ENCODE assay signal across 24 cellular contexts in genomic region chr6:89797317-89797716, GRCh38. TPM values are rescaled to one million over a fixed set of nuclear protein-coding genes. Genes with fewer than 3 reads are reported as not detected.
DNase-seq lines count a peak whose midpoint lies in the region; ATAC-seq, FAIRE-seq and TF ChIP-seq lines count a peak whose summit lies in the region.
"Had no signal": no experiment of that assay in that cellular context is flagged by ENCODE, and none has a peak within 500 bp of the region (broad histone marks: within the 10 kb centered on the region; RNA-seq: fewer than 3 reads in every experiment).

No MANE protein-coding gene starts in this region.

- no peak overlapping the region for H3K27ac ChIP-seq in astrocyte (ENCODE audit: low read depth, low read length)
- H3K27ac ChIP-seq: colonic mucosa, neural progenitor cell, right atrium auricular region had no signal

- H3K36me3 Mint-ChIP-seq in astrocyte (ENCODE audit: low read depth, unreplicated experiment) = peaks cover 8% of the 10 kb centered on the region
- peaks cover 60% of the 10 kb centered on the region for H3K36me3 Mint-ChIP-seq in activated naive CD8-positive, alpha-beta T cell treated with anti-CD3 and anti-CD28 coated beads, Interleukin-2, amount 50 U/mL, for 24 hours (ENCODE audit: low read depth)

- H3K4me1 ChIP-seq in astrocyte (ENCODE audit: insufficient read depth, low read length) = peaks cover 8% of the 10 kb centered on the region
- H3K4me1 ChIP-seq: BE2C, colonic mucosa, neural progenitor cell, right atrium auricular region had no signal

- peak; percentile 27 for DNase-seq in AG10803 (ENCODE audit: low read depth)
- peak; percentile 7 for DNase-seq in HCEC 1CT
- peak; percentile 94 for DNase-seq in astrocyte (ENCODE audit: low read depth)
- DNase-seq in iris pigment epithelial cell (ENCODE audit: low read depth) = peak; percentile 96
- DNase-seq in GM12891 (ENCODE audit: insufficient read length, low spot score) = no peak
- no peak for DNase-seq in NCI-H2196 (lab: John Stamatoyannopoulos, UW; ENCODE audit: unreplicated experiment)
- DNase-seq in activated naive CD8-positive, alpha-beta T cell treated with anti-CD3 and anti-CD28 coated beads, Interleukin-2, amount 50 U/mL, for 24 hours = no peak
- DNase-seq: activated CD8-positive, alpha-beta T cell treated with anti-CD3 and anti-CD28 coated beads for 36 hours; amniotic stem cell; BE2C; colonic mucosa; GF-D8; kidney; MV-4-11; NCI-H1930; NCI-H524 treated with DMSO at 0.1 percent for 48 hours; stimulated activated CD4-positive, alpha-beta T cell treated with anti-CD3 and anti-CD28 coated beads, Interleukin-2, amount 100 ng/mL, for 48 hours had no signal

- peak overlapping the region; percentile 46 for H3K4me2 ChIP-seq in astrocyte (ENCODE audit: low read length)
- H3K4me2 ChIP-seq: neural progenitor cell had no signal

- H2AFZ ChIP-seq in astrocyte (ENCODE audit: low read depth, low read length) = no peak overlapping the region
- H2AFZ ChIP-seq: neural progenitor cell had no signal

- H3K79me2 ChIP-seq in astrocyte (ENCODE audit: insufficient read depth, low read length) = no peaks in the 10 kb centered on the region

- H3K4me1 Mint-ChIP-seq in astrocyte (ENCODE audit: low read depth, unreplicated experiment) = peaks cover 4% of the 10 kb centered on the region
- peaks cover 35% of the 10 kb centered on the region for H3K4me1 Mint-ChIP-seq in activated naive CD8-positive, alpha-beta T cell treated with anti-CD3 and anti-CD28 coated beads, Interleukin-2, amount 50 U/mL, for 24 hours
- H3K4me1 Mint-ChIP-seq: mesothelial cell of epicardium, neural progenitor cell had no signal

- no peak for TF ChIP-seq POLR2A in GM12891 (IDR thresholded peaks at IDR 0.05; ENCODE audit: low read depth, low read length)

- FAIRE-seq in astrocyte (lab: Jason Lieb, UNC) (no peak), GM12891 (lab: Jason Lieb, UNC) (no peak)
- FAIRE-seq: endothelial cell of umbilical vein, kidney had no signal

- H3K27me3 Mint-ChIP-seq in astrocyte (ENCODE audit: low read depth, unreplicated experiment) = no peaks in the 10 kb centered on the region
- no peaks in the 10 kb centered on the region for H3K27me3 Mint-ChIP-seq in activated naive CD8-positive, alpha-beta T cell treated with anti-CD3 and anti-CD28 coated beads, Interleukin-2, amount 50 U/mL, for 24 hours
- H3K27me3 Mint-ChIP-seq: activated CD8-positive, alpha-beta T cell treated with anti-CD3 and anti-CD28 coated beads for 36 hours; activated T-helper 17 cell treated with anti-CD3 and anti-CD28 coated beads, Interleukin-2, amount 50 U/mL, for 72 hours had no signal

- peak overlapping the region; percentile 42 for H3K27ac Mint-ChIP-seq in astrocyte (ENCODE audit: unreplicated experiment)
- no peak overlapping the region for H3K27ac Mint-ChIP-seq in activated naive CD8-positive, alpha-beta T cell treated with anti-CD3 and anti-CD28 coated beads, Interleukin-2, amount 50 U/mL, for 24 hours
- H3K27ac Mint-ChIP-seq: activated CD8-positive, alpha-beta T cell treated with anti-CD3 and anti-CD28 coated beads for 36 hours; activated T-helper 17 cell treated with anti-CD3 and anti-CD28 coated beads, Interleukin-2, amount 50 U/mL, for 72 hours; mesothelial cell of epicardium; neural progenitor cell had no signal

- peaks cover 3% of the 10 kb centered on the region for H3K36me3 ChIP-seq in astrocyte (ENCODE audit: insufficient read depth, low read length)
- H3K36me3 ChIP-seq: colonic mucosa had no signal

- TF ChIP-seq CTCF in AG10803 (conservative IDR thresholded peaks at IDR 0.05; ENCODE audit: low read length) (no peak), astrocyte (IDR thresholded peaks at IDR 0.05; ENCODE audit: insufficient read depth, low read depth, low read length) (no peak)

- no peaks in the 10 kb centered on the region for H3K9me3 ChIP-seq in astrocyte (ENCODE audit: insufficient read depth, low read depth, low read length)
- H3K9me3 ChIP-seq: BE2C, colonic mucosa, right atrium auricular region had no signal

- H3K4me3 ChIP-seq in AG10803 (ENCODE audit: low read length) (no peak overlapping the region), astrocyte (ENCODE audit: insufficient read depth, low read depth, low read length) (no peak overlapping the region)
- H3K4me3 ChIP-seq: colonic mucosa, neural progenitor cell, right atrium auricular region had no signal

- H3K27me3 ChIP-seq in astrocyte (ENCODE audit: insufficient read depth, low read length) = no peaks in the 10 kb centered on the region
- H3K27me3 ChIP-seq: BE2C, colonic mucosa, neural progenitor cell, right atrium auricular region had no signal

- no peak overlapping the region for H3K4me3 Mint-ChIP-seq in astrocyte (ENCODE audit: unreplicated experiment)
- no peak overlapping the region for H3K4me3 Mint-ChIP-seq in activated naive CD8-positive, alpha-beta T cell treated with anti-CD3 and anti-CD28 coated beads, Interleukin-2, amount 50 U/mL, for 24 hours
- H3K4me3 Mint-ChIP-seq: activated CD8-positive, alpha-beta T cell treated with anti-CD3 and anti-CD28 coated beads for 36 hours; activated T-helper 17 cell treated with anti-CD3 and anti-CD28 coated beads, Interleukin-2, amount 50 U/mL, for 72 hours; mesothelial cell of epicardium; neural progenitor cell had no signal

- peaks cover 25% of the 10 kb centered on the region for H4K20me1 ChIP-seq in astrocyte (ENCODE audit: insufficient read depth, low read length)

- H3K9ac ChIP-seq in astrocyte (ENCODE audit: low read length) = no peak overlapping the region
- H3K9ac ChIP-seq: neural progenitor cell had no signal

- no peaks in the 10 kb centered on the region for H3K9me3 Mint-ChIP-seq in astrocyte (ENCODE audit: unreplicated experiment)
- no peaks in the 10 kb centered on the region for H3K9me3 Mint-ChIP-seq in activated naive CD8-positive, alpha-beta T cell treated with anti-CD3 and anti-CD28 coated beads, Interleukin-2, amount 50 U/mL, for 24 hours
- H3K9me3 Mint-ChIP-seq: activated CD8-positive, alpha-beta T cell treated with anti-CD3 and anti-CD28 coated beads for 36 hours; activated T-helper 17 cell treated with anti-CD3 and anti-CD28 coated beads, Interleukin-2, amount 50 U/mL, for 72 hours; mesothelial cell of epicardium; neural progenitor cell had no signal

- no peak for ATAC-seq in HG02884 (IDR thresholded peaks at IDR 0.05; ENCODE audit: unreplicated experiment)
- ATAC-seq in activated naive CD8-positive, alpha-beta T cell treated with anti-CD3 and anti-CD28 coated beads, Interleukin-2, amount 50 U/mL, for 24 hours = no peak
- ATAC-seq: activated CD8-positive, alpha-beta T cell treated with anti-CD3 and anti-CD28 coated beads for 36 hours; activated T-helper 17 cell treated with anti-CD3 and anti-CD28 coated beads, Interleukin-2, amount 50 U/mL, for 72 hours; HCT116 had no signal

TF ChIP-seq in GM12891, 5 proteins besides CTCF, POLR2A, EP300 and RAD21:
- TF ChIP-seq POLR2AphosphoS5 (IDR thresholded peaks at IDR 0.05; ENCODE audit: low read depth, low read length) = no peak
- no peak for TF ChIP-seq TAF1 (IDR thresholded peaks at IDR 0.05; ENCODE audit: low read depth, low read length)
- TF ChIP-seq POU2F2 (IDR thresholded peaks at IDR 0.05; ENCODE audit: low read depth, low read length) = no peak
- no peak for TF ChIP-seq SPI1 (IDR thresholded peaks at IDR 0.05; ENCODE audit: low read depth, low read length)
- TF ChIP-seq PAX5 (IDR thresholded peaks at IDR 0.05; ENCODE audit: insufficient read depth, low read length, severe bottlenecking) = no peak

RNA-seq across cellular contexts. Expression of gene MDN1, which starts 22.3 kb away (rescaled TPM):
- total RNA-seq in astrocyte = 34.8 and 35.7 TPM in 2 replicates
- 15.5 TPM for polyA plus RNA-seq in GM12891 (2012; ENCODE audit: low read depth, missing spikeins)

RNA-seq across cellular contexts. Expression of gene CASP8AP2, which starts 32.4 kb away (rescaled TPM):
- 12.1 and 12.6 TPM in 2 replicates for total RNA-seq in astrocyte
- polyA plus RNA-seq in GM12891 (2012; ENCODE audit: low read depth, missing spikeins) = 3.7 TPM

Comparison
In these comparisons a context has a peak if more than half of its experiments do, and no peak if none do; other contexts are left out.
1. DNase-seq: peak in AG10803 (single experiment), HCEC 1CT (single experiment), astrocyte (single experiment) and iris pigment epithelial cell (single experiment); none in GM12891 (single experiment), NCI-H2196 (single experiment) and activated naive CD8-positive, alpha-beta T cell treated with anti-CD3 and anti-CD28 coated beads, Interleukin-2, amount 50 U/mL, for 24 hours (single experiment).